Comparison of ENCODE assay signal across 21 cellular contexts in the genomic region with DNA sequence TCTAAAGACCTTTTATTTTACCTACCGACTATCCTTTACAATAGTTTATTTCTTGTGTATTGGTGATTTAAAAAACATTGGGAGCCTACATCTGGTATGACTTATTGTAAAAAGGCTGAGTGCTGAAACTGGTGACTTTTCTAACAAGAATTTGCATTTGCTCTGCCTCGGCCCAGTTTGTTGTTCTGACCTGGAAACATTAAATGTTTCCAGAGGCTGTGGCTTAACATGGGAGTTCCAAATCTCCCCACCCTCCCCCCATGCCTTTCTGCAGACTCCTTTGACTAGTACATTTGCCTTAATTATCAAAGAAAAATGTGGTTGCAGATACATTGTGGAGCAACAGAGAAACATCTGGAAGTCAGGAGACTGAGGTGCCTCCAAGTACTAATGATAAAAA. TPM values are rescaled to one million over a fixed set of nuclear protein-coding genes. Genes with fewer than 3 reads are reported as not detected.
DNase-seq lines count a peak whose midpoint lies in the region; ATAC-seq and TF ChIP-seq lines count a peak whose summit lies in the region.
"Had no signal": no experiment of that assay in that cellular context is flagged by ENCODE, and none has a peak within 500 bp of the region (broad histone marks: within the 10 kb centered on the region; RNA-seq: fewer than 3 reads in every experiment).

No MANE protein-coding gene starts in this region.

- H3K4me3 ChIP-seq in psoas muscle = no peak overlapping the region

- TF ChIP-seq CTCF in psoas muscle (IDR thresholded peaks at IDR 0.05) = no peak

- no peaks in the 10 kb centered on the region for H3K27me3 ChIP-seq in psoas muscle (ENCODE audit: insufficient read depth in 3 of 3, low read length in 2 of 3)

- 67 to 73% (median 70%) methylated on average over 2 of the region's 2 CpGs for WGBS in psoas muscle, 3 donors

- no peak for ATAC-seq in psoas muscle
- ATAC-seq: natural killer cell treated with Interleukin-12 subunit alpha and Interleukin-12 subunit beta and Interleukin-15 and Interleukin-18, amount 100 ng/mL, for 72 hours; Panc1; stimulated activated naive B cell treated with anti-CD40 and anti-IgM and Interleukin-4, amounts not matched to agents 10 μg/mL and 1 μg/mL and 100 μg/mL, for 72 hours had no signal

- intact Hi-C loops in cardiac septum (cut with DNase I) (no loop called here), psoas muscle (cut with DNase I) (no loop called here)

- no peak overlapping the region for H3K27ac ChIP-seq in psoas muscle
- H3K27ac ChIP-seq: WERI-Rb-1 had no signal

- no peaks in the 10 kb centered on the region for H3K9me3 ChIP-seq in psoas muscle

- H3K36me3 ChIP-seq in psoas muscle (ENCODE audit: insufficient read depth in 1 of 2, low read depth in 1 of 2) = no peaks in the 10 kb centered on the region
- H3K36me3 ChIP-seq: WERI-Rb-1 had no signal

- DNase-seq in GM03348 (ENCODE audit: low spot score) (peak; percentile 74), amniotic epithelial cell (ENCODE audit: low read depth) (peak; percentile 43), fibroblast of peridontal ligament (ENCODE audit: extremely low read depth) (peak; percentile 98), cardiac septum (ENCODE audit: low spot score) (no peak), psoas muscle (no peak), iPS-NIHi11 (ENCODE audit: low spot score) (no peak), NCI-H2196 (lab: John Stamatoyannopoulos, UW; ENCODE audit: unreplicated experiment) (no peak)
- DNase-seq: activated CD4-positive, alpha-beta T cell treated with anti-CD3 and anti-CD28 coated beads, Interleukin-2, amount 50 U/mL, for 1 hour; C1 segment of cervical spinal cord; dermis blood vessel endothelial cell; Karpas-422; mesendoderm; NCI-H187 treated with DMSO at 0.1 percent for 48 hours; NCI-H2227 treated with DMSO at 0.1 percent for 48 hours; NK-92 treated with Interleukin-12 subunit alpha and Interleukin-12 subunit beta, amount 100 ng/mL, for 24 hours; stimulated activated CD4-positive, alpha-beta T cell treated with anti-CD3 and anti-CD28 coated beads, Interleukin-2, amount 100 ng/mL, for 24 hours; stimulated activated naive B cell treated with anti-CD40 and anti-IgM and Interleukin-4, amounts not matched to agents 10 μg/mL and 1 μg/mL and 100 μg/mL, for 72 hours; T-helper 2 cell; WERI-Rb-1 had no signal

- H3K4me1 ChIP-seq in psoas muscle = no peaks in the 10 kb centered on the region

RNA-seq across cellular contexts. Expression of gene SPCS3, which starts 39.8 kb away (rescaled TPM):
- total RNA-seq in cardiac septum (115 TPM), psoas muscle (10 to 100 TPM; 32.8 to 75.8 (median 52.3) TPM)
- polyA plus RNA-seq in psoas muscle = 10 to 100 TPM; 20.8 to 44.8 (median 32.6) TPM

Comparison
In these comparisons a context has a peak if more than half of its experiments do, and no peak if none do; other contexts are left out.
1. DNase-seq: peak in GM03348 (single experiment), amniotic epithelial cell (single experiment) and fibroblast of peridontal ligament (single experiment); none in cardiac septum (single experiment), psoas muscle (0 of 2), iPS-NIHi11 (single experiment) and NCI-H2196 (single experiment).